Comparison of ENCODE assay signal across 21 cellular contexts in the genomic region with DNA sequence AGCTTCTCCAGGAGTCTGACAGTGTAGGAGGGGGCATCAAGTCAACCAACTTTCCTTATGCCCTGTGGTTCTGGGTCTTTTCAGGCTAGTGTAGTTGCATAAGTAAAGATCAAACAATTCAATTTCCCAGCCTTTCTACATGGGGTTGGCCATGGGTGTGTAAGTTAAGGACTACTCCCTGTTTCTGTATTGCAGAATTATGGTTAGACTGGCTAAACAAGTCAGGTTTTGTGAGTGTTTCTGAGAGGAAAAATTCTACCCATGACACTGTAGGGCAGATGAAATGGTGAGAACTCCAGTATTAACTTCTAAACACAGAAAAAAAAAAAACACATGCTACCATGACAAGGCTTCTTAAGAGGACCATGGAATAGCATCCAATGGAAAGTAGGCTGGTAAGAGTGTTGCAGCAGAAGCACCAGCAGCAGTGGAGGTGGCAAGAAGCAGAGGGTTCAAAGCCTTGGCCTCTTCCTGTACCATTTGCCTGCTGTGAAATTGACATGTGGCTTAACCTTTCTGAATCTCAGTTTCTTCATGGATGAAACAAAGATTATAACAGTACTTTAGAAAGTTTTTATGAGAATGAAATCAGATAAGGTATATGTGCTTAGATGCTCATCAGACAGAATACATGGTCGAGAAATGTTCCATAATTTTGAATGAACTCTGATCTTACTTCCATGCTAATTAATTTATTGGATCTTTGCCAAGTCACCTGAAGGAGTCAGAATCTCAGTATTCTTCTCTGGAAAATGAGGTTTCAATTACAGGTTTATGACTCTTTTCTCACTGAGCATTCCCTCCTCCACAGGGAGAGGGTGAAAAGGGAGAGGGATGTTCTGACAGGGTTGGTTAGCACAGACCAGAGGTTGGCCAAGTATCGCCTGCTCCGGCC. TPM values are rescaled to one million over a fixed set of nuclear protein-coding genes. Genes with fewer than 3 reads are reported as not detected.
A peak's percentile ranks its signal among the peaks of the same experiment; 100 is the strongest.
DNase-seq lines count a peak whose midpoint lies in the region; ATAC-seq and TF ChIP-seq lines count a peak whose summit lies in the region.
"Had no signal": no experiment of that assay in that cellular context is flagged by ENCODE, and none has a peak within 500 bp of the region (broad histone marks: within the 10 kb centered on the region; RNA-seq: fewer than 3 reads in every experiment).

No MANE protein-coding gene starts in this region.

- no peak overlapping the region for H3K4me3 ChIP-seq in PC-3 (ENCODE audit: low read length)
- H3K4me3 ChIP-seq: breast epithelium, gastroesophageal sphincter, MG63, pancreas, right lobe of liver, thoracic aorta had no signal

- no peak for TF ChIP-seq CTCF in PC-3 (conservative IDR thresholded peaks at IDR 0.05; ENCODE audit: low read depth, low read length)

- H3F3A ChIP-seq in PC-3 (ENCODE audit: low read length, unreplicated experiment) = peaks cover 5% of the 10 kb centered on the region

- BruUV-seq in PC-3 (replicated peaks; lab: Mats Ljungman, UMichigan) = no TSS peak

- intact Hi-C loops in PC-3 (cut with micrococcal nuclease) = loop anchor here (5.0 kb wide), 1 partner anchor 102 kb away; no protein-coding TSS in a partner anchor

- H3K36me3 ChIP-seq in PC-3 (ENCODE audit: low read depth, low read length) = no peaks in the 10 kb centered on the region
- H3K36me3 ChIP-seq: breast epithelium, gastroesophageal sphincter, MG63, pancreas, right lobe of liver, thoracic aorta had no signal

- CTCF ChIA-PET in PC-3 (lab: Charles Lee) = no interaction called here

- no peaks in the 10 kb centered on the region for H4K20me1 ChIP-seq in PC-3 (ENCODE audit: low read length)

- no peak overlapping the region for H3K4me2 ChIP-seq in PC-3 (ENCODE audit: low read length)

- no peak overlapping the region for H2AFZ ChIP-seq in PC-3 (ENCODE audit: low read length)

- TF ChIP-seq POLR2A in GM18505 (IDR thresholded peaks at IDR 0.05; ENCODE audit: borderline replicate concordance, extremely low read depth, insufficient read depth, insufficient read length) = no peak

- DNase-seq in PC-3 (peak; percentile 23), left kidney (ENCODE audit: low read depth, low spot score) (peak; percentile 39), NCI-H748 treated with DMSO at 0.1 percent for 48 hours (lab: John Stamatoyannopoulos, UW) (no peak), ACHN (no peak), KG1 (lab: John Stamatoyannopoulos, UW) (no peak)
- DNase-seq: CD4-positive, alpha-beta T cell; dermis blood vessel endothelial cell; DMS53; MG63; naive thymus-derived CD4-positive, alpha-beta T cell; NCI-H1417 treated with DMSO at 0.1 percent for 48 hours; pancreas; right lobe of liver; SHP77 treated with DMSO at 0.1 percent for 48 hours had no signal

- no peak overlapping the region for H3K27ac ChIP-seq in PC-3 (ENCODE audit: low read length)
- H3K27ac ChIP-seq: breast epithelium, gastroesophageal sphincter, HL-60, pancreas, right lobe of liver, thoracic aorta had no signal

- H3K9me2 ChIP-seq in PC-3 (replicated peaks; ENCODE audit: low read length) = no peaks in the 10 kb centered on the region

- no peaks in the 10 kb centered on the region for H3K27me3 ChIP-seq in PC-3 (ENCODE audit: low read length)
- H3K27me3 ChIP-seq: breast epithelium, gastroesophageal sphincter, MG63, pancreas, right lobe of liver had no signal

- ATAC-seq in GM18502 (IDR thresholded peaks at IDR 0.05; ENCODE audit: poor library complexity, unreplicated experiment) (peak; percentile 33), GM21723 (IDR thresholded peaks at IDR 0.05; ENCODE audit: unreplicated experiment) (peak; percentile 54), PC-3 (no peak), GM18505 (IDR thresholded peaks at IDR 0.05; ENCODE audit: unreplicated experiment) (no peak)
- ATAC-seq: gastroesophageal sphincter; naive thymus-derived CD4-positive, alpha-beta T cell; pancreas; right lobe of liver had no signal

- POLR2A ChIA-PET in PC-3 (lab: Charles Lee; ENCODE audit: unreplicated experiment) = no interaction called here

- in situ Hi-C loops in ACHN (cut with HindIII; ENCODE audit: low pct_ligation_motif_present, low pct_unique_long_range_greater_than_20kb, low sequenced_read_pairs) = no loop called here

- H3K9ac ChIP-seq in PC-3 (ENCODE audit: low read length) = no peak overlapping the region

- H3K9me3 ChIP-seq in PC-3 (ENCODE audit: low read length) = no peaks in the 10 kb centered on the region
- H3K9me3 ChIP-seq: breast epithelium, gastroesophageal sphincter, MG63, pancreas, right lobe of liver, thoracic aorta had no signal

- H3K79me2 ChIP-seq in PC-3 (ENCODE audit: low read length) = no peaks in the 10 kb centered on the region

- peaks cover 40% of the 10 kb centered on the region for H3K4me1 ChIP-seq in PC-3 (ENCODE audit: insufficient read depth, low read length)
- H3K4me1 ChIP-seq: breast epithelium, gastroesophageal sphincter, pancreas, right lobe of liver had no signal

RNA-seq across cellular contexts. Expression of a gene that starts 11.4 kb away (rescaled TPM):
- 3.0 and 3.5 TPM in 2 replicates for total RNA-seq in PC-3 (2014; rRNA removed)
- total RNA-seq: CD4-positive, alpha-beta T cell; naive thymus-derived CD4-positive, alpha-beta T cell; right lobe of liver had no signal

Comparison
In these comparisons a context has a peak if more than half of its experiments do, and no peak if none do; other contexts are left out.
1. ATAC-seq: peak in GM18502 (single experiment) and GM21723 (single experiment); none in PC-3 (single experiment) and GM18505 (single experiment).
2. DNase-seq: peak in PC-3 (single experiment) and left kidney (single experiment); none in NCI-H748 treated with DMSO at 0.1 percent for 48 hours (single experiment), ACHN (single experiment) and KG1 (single experiment).